9 cellular contexts compared by ENCODE assay signal in the genomic region with DNA sequence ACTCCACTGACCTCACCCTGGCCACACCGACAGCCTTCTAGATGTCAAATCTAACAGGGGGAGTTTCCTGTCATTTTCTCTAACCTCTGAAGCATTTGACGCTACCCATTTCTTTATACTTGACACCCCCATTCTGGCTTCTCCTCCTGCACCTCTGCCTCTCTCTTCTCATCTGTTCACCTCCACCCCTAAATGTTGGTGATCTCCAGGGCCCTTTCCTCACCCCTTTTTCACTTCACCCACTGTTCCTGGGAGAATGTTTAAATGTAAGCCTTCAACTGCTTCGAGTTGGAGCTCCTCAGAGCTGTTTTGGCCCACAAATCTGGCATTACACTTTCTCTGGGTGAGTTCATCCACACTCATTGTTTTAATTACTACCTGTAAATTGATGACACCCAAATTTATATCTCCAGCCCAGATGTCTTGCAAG. TPM values are rescaled to one million over a fixed set of nuclear protein-coding genes. Genes with fewer than 3 reads are reported as not detected.
A peak's percentile ranks its signal among the peaks of the same experiment; 100 is the strongest.
DNase-seq lines count a peak whose midpoint lies in the region; ATAC-seq and TF ChIP-seq lines count a peak whose summit lies in the region.
"Had no signal": no experiment of that assay in that cellular context is flagged by ENCODE, and none has a peak within 500 bp of the region (broad histone marks: within the 10 kb centered on the region; RNA-seq: fewer than 3 reads in every experiment).

No MANE protein-coding gene starts in this region.

- H3K27ac Mint-ChIP-seq in Calu3 (ENCODE audit: unreplicated experiment), result peak overlapping the region; percentile 65

- TF ChIP-seq POLR2A in ovary (IDR thresholded peaks at IDR 0.05), result no peak

- no peak for TF ChIP-seq EP300 in ovary (IDR thresholded peaks at IDR 0.05)

- H3K27me3 ChIP-seq in Panc1 (ENCODE audit: control insufficient read depth, insufficient read depth, low read length), result no peaks in the 10 kb centered on the region
- H3K27me3 ChIP-seq in ovary, result no peaks in the 10 kb centered on the region
- H3K27me3 ChIP-seq in aorta (ENCODE audit: control insufficient read depth in 1 of 2, insufficient read depth in 2 of 2, low read length in 1 of 2), result no peaks in the 10 kb centered on the region

- no peaks in the 10 kb centered on the region for H3K27me3 Mint-ChIP-seq in Calu3 (ENCODE audit: unreplicated experiment)

- BruUV-seq in Calu3 (replicated peaks; lab: Mats Ljungman, UMichigan) (TSS peak; percentile 58), Panc1 (replicated peaks; lab: Mats Ljungman, UMichigan) (no TSS peak)

- DNase-seq in Calu3 (no peak), Panc1 (ENCODE audit: low read depth, low spot score) (no peak), epithelial cell of prostate (ENCODE audit: low read depth, low spot score) (no peak), ovary (no peak), NCI-H226 (no peak), cerebellar cortex (ENCODE audit: low spot score) (no peak), aorta (no peak), putamen (ENCODE audit: low spot score) (no peak)

- H3K36me3 Mint-ChIP-seq in Calu3 (ENCODE audit: insufficient read depth, unreplicated experiment), result peaks cover 31% of the 10 kb centered on the region

- CTCF ChIA-PET in Calu3 (lab: Charles Lee) (interaction anchor here (1.0 to 1.7 kb wide), 6 partner anchors 8 to 56 kb away, joined by 3 to 9 read pairs (median 5); a partner anchor contains a TSS), Panc1 (lab: Charles Lee) (no interaction called here)

- peak overlapping the region; percentile 67 for H3K4me3 Mint-ChIP-seq in Calu3 (ENCODE audit: low read depth, unreplicated experiment)

- ATAC-seq in Panc1 (no peak; the same call in 1 of the 2 replicates), aorta (ENCODE audit: low FRiP score) (no peak)

- POLR2A ChIA-PET in Panc1 (lab: Charles Lee), result no interaction called here

- H3K4me3 ChIP-seq in Panc1 (ENCODE audit: low read depth in 2 of 2, low read length in 2 of 2) (peak overlapping the region; percentile 81 to 82), ovary (peak overlapping the region; percentile 73), aorta (ENCODE audit: low read length in 2 of 2) (peak overlapping the region in 1 of 2 donors; percentile 54)

- H3K9me3 ChIP-seq in Panc1 (ENCODE audit: control insufficient read depth, insufficient read depth, low read depth, low read length) (no peaks in the 10 kb centered on the region), ovary (no peaks in the 10 kb centered on the region), aorta (ENCODE audit: control insufficient read depth, low read length) (no peaks in the 10 kb centered on the region)
- H3K9me3 ChIP-seq: mucosa of descending colon had no signal

- intact Hi-C loops in Calu3 (cut with micrococcal nuclease; ENCODE audit: unreplicated experiment) (loop anchor here (2.0 kb wide), 1 partner anchor 29 kb away; a partner anchor contains a TSS), Panc1 (cut with micrococcal nuclease; ENCODE audit: unreplicated experiment) (no loop called here), ovary (cut with DNase I) (no loop called here), aorta (cut with DNase I) (loop anchor here in 1 of 2 donors (1.0 kb wide), 1 partner anchor 29 kb away; no protein-coding TSS in a partner anchor)

- in situ Hi-C loops in Panc1 (cut with HindIII; ENCODE audit: low pct_unique_long_range_greater_than_20kb, low sequenced_read_pairs), result no loop called here

- WGBS in ovary, 3 donors, result 14 to 22% (median 17%) methylated on average over 3 of the region's 3 CpGs
- WGBS in aorta, 2 donors, result 23 to 26% methylated on average over 3 of the region's 3 CpGs

- H3K36me3 ChIP-seq in Panc1 (ENCODE audit: control insufficient read depth, insufficient read depth, low read length) (no peaks in the 10 kb centered on the region), ovary (no peaks in the 10 kb centered on the region), aorta (ENCODE audit: control insufficient read depth in 1 of 2, insufficient read depth in 2 of 2, low read length in 1 of 2) (peaks cover 0 to 2% of the 10 kb centered on the region in 2 donors)

- TF ChIP-seq CTCF in Calu3 (IDR thresholded peaks at IDR 0.05; ENCODE audit: unreplicated experiment) (no peak), Panc1 (IDR thresholded peaks at IDR 0.05) (no peak), ovary (IDR thresholded peaks at IDR 0.05) (no peak)

- H3K4me1 ChIP-seq in Panc1 (ENCODE audit: control insufficient read depth, insufficient read depth, low read length), result peaks cover 3% of the 10 kb centered on the region; the same call in 1 of the 2 replicates
- H3K4me1 ChIP-seq in ovary (ENCODE audit: insufficient read depth), result peaks cover 2% of the 10 kb centered on the region
- no peaks in the 10 kb centered on the region for H3K4me1 ChIP-seq in aorta (ENCODE audit: control insufficient read depth in 1 of 2, insufficient read depth in 2 of 2, low read length in 2 of 2)

- H3K9me3 Mint-ChIP-seq in Calu3 (ENCODE audit: low read depth, unreplicated experiment), result no peaks in the 10 kb centered on the region

- peaks cover 32% of the 10 kb centered on the region for H3K4me1 Mint-ChIP-seq in Calu3 (ENCODE audit: low read depth, unreplicated experiment)

- H3K27ac ChIP-seq in Panc1 (ENCODE audit: low read length) (peak overlapping the region; percentile 85), epithelial cell of prostate (peak overlapping the region; percentile 100), ovary (peak overlapping the region; percentile 76 to 98), aorta (ENCODE audit: low read depth in 1 of 2, low read length in 2 of 2) (peak overlapping the region in 1 of 2 donors; percentile 30)

RNA-seq across cellular contexts. Expression of a gene that starts 0.5 kb away (rescaled TPM):
- 35.3 and 42.2 TPM in 2 replicates for total RNA-seq in Calu3 (2022)
- total RNA-seq in Panc1 (2021; ENCODE audit: unreplicated experiment), result 30.9 TPM
- 19.9 TPM for polyA plus RNA-seq in Panc1 (2012; ENCODE audit: insufficient read length)
- 10 to 100 TPM; 19.7 to 48.3 (median 23.2) TPM for total RNA-seq in ovary
- 10 to 100 TPM in 1 of 2 donors, 1 to 10 TPM in 1; 7.9 to 20.1 TPM for polyA plus RNA-seq in ovary
- 10 to 100 TPM; 17.1 to 26.1 TPM for total RNA-seq in aorta
- 10 to 100 TPM; 19.0 to 40.0 TPM for polyA plus RNA-seq in aorta

RNA-seq across cellular contexts. Expression of a gene that starts 8.9 kb away (rescaled TPM):
- total RNA-seq in Calu3 (2022), result 4.5 and 7.5 TPM in 2 replicates
- 2.3 TPM for total RNA-seq in Panc1 (2021; ENCODE audit: unreplicated experiment)
- polyA plus RNA-seq in Panc1 (2012; ENCODE audit: insufficient read length), result 1.5 TPM
- total RNA-seq in ovary, result 100 to 1,000 TPM in 1 of 7 donors, 1 to 10 TPM in 6; 3.1 to 152 (median 8.0) TPM
- 1 to 10 TPM; 1.1 to 1.7 TPM for polyA plus RNA-seq in ovary
- 1 to 10 TPM in 1 of 2 donors, under 1 TPM in 1; 0.52 to 5.7 TPM for total RNA-seq in aorta
- 1 to 10 TPM in 1 of 2 donors, under 1 TPM in 1; 0.88 to 1.3 TPM for polyA plus RNA-seq in aorta

RNA-seq across cellular contexts. Expression of a gene that starts 27.7 kb away (rescaled TPM):
- total RNA-seq in Calu3 (2022) (18.6 and 19.7 TPM in 2 replicates), Panc1 (2021; ENCODE audit: unreplicated experiment) (8.9 TPM), ovary (10 to 100 TPM; 16.0 to 35.6 (median 21.4) TPM), aorta (10 to 100 TPM; 21.2 to 27.3 TPM)
- 15.0 TPM for polyA plus RNA-seq in Panc1 (2012; ENCODE audit: insufficient read length)
- polyA plus RNA-seq in ovary (10 to 100 TPM; 12.8 to 17.9 TPM), aorta (10 to 100 TPM; 29.6 to 33.2 TPM)

RNA-seq across cellular contexts. Expression of a gene that starts 27.8 kb away (rescaled TPM):
- total RNA-seq in Calu3 (2022) (35.9 and 40.2 TPM in 2 replicates), Panc1 (2021; ENCODE audit: unreplicated experiment) (25.3 TPM), ovary (10 to 100 TPM; 12.0 to 28.6 (median 22.5) TPM), aorta (10 to 100 TPM; 17.8 to 19.9 TPM)
- polyA plus RNA-seq in Panc1 (2012; ENCODE audit: insufficient read length), result 17.9 TPM
- polyA plus RNA-seq in ovary (10 to 100 TPM in 1 of 2 donors, 1 to 10 TPM in 1; 9.2 to 22.1 TPM), aorta (10 to 100 TPM in 1 of 2 donors, 1 to 10 TPM in 1; 7.9 to 10.8 TPM)

RNA-seq across cellular contexts. Expression of a gene that starts 29.4 kb away (rescaled TPM):
- 38.3 and 40.4 TPM in 2 replicates for total RNA-seq in Calu3 (2022)
- 53.8 TPM for total RNA-seq in Panc1 (2021; ENCODE audit: unreplicated experiment)
- 33.0 TPM for polyA plus RNA-seq in Panc1 (2012; ENCODE audit: insufficient read length)
- 10 to 100 TPM; 45.8 to 87.2 (median 58.5) TPM for total RNA-seq in ovary
- 10 to 100 TPM; 36.5 to 72.0 TPM for polyA plus RNA-seq in ovary
- 10 to 100 TPM; 78.3 to 79.2 TPM for total RNA-seq in aorta
- 10 to 100 TPM; 40.9 to 48.0 TPM for polyA plus RNA-seq in aorta
